32 cellular contexts compared by ENCODE assay signal in the genomic region with DNA sequence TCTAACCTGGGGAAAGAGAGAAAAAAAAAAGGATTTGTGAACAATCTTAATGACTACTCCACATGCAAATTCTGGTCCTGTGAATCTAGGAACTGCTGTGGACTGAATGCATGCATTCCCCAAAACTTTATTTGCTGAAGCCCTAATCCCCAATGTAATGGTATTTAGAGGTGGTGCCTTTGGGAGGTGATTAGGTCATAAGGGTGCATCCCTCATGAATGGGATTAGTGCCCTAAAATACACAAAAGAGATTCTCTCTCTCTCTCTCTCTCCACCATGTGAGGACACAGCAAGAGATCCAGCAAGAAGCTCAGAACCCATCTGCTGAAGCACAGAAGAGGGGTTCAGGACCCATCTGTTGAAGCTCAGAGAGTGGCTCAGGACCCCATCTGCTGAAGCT. TPM values are rescaled to one million over a fixed set of nuclear protein-coding genes. Genes with fewer than 3 reads are reported as not detected.
"Had no signal": no experiment of that assay in that cellular context is flagged by ENCODE, and none has a peak within 500 bp of the region (broad histone marks: within the 10 kb centered on the region; RNA-seq: fewer than 3 reads in every experiment).

No MANE protein-coding gene starts in this region.

- H3K27ac ChIP-seq: adrenal gland, breast epithelium, cardiac muscle cell, colonic mucosa, esophagus squamous epithelium, gastroesophageal sphincter, WERI-Rb-1 had no signal

- H3K4me3 ChIP-seq: adrenal gland, breast epithelium, cardiac muscle cell, colonic mucosa, esophagus squamous epithelium, gastroesophageal sphincter had no signal

- H3K36me3 ChIP-seq: adrenal gland, breast epithelium, cardiac muscle cell, colonic mucosa, esophagus squamous epithelium, gastroesophageal sphincter, WERI-Rb-1 had no signal

- H3K4me1 ChIP-seq: breast epithelium had no signal

- FAIRE-seq: endometrium had no signal

- H3K27me3 ChIP-seq: cardiac muscle cell, colonic mucosa had no signal

- ATAC-seq: activated CD4-positive, alpha-beta T cell treated with anti-CD3 and anti-CD28 coated beads for 36 hours; activated CD8-positive, alpha-beta memory T cell treated with anti-CD3 and anti-CD28 coated beads, Interleukin-2, amount 10 ng/mL, durations not matched to agents 7 days and 5 days; activated CD8-positive, alpha-beta T cell treated with anti-CD3 and anti-CD28 coated beads, Interleukin-2, amount 10 ng/mL, durations not matched to agents 7 days and 5 days; activated naive CD8-positive, alpha-beta T cell treated with anti-CD3 and anti-CD28 coated beads, Interleukin-2, amount 50 U/mL, for 24 hours; gastroesophageal sphincter; T-cell had no signal

- DNase-seq: activated CD4-positive, alpha-beta memory T cell treated with anti-CD3 and anti-CD28 coated beads for 36 hours; activated CD4-positive, alpha-beta T cell treated with anti-CD3 and anti-CD28 coated beads for 36 hours; activated CD4-positive, alpha-beta T cell treated with anti-CD3 and anti-CD28 coated beads, Interleukin-2, amount 10 ng/mL, durations not matched to agents 24 days and 14 days; activated CD4-positive, CD25-positive, alpha-beta regulatory T cell; activated CD4-positive, CD25-positive, alpha-beta regulatory T cell treated with anti-CD3 and anti-CD28 coated beads, Interleukin-2, amount 50 U/mL, for 72 hours; activated CD8-positive, alpha-beta memory T cell treated with anti-CD3 and anti-CD28 coated beads, Interleukin-2, amount 10 ng/mL, durations not matched to agents 7 days and 5 days; activated CD8-positive, alpha-beta memory T cell treated with anti-CD3 and anti-CD28 coated beads, Interleukin-2, amount 50 U/mL, for 4 hours; activated CD8-positive, alpha-beta T cell treated with anti-CD3 and anti-CD28 coated beads, Interleukin-2, amount 10 ng/mL, durations not matched to agents 7 days and 5 days; activated effector memory CD4-positive, alpha-beta T cell treated with anti-CD3 and anti-CD28 coated beads, Interleukin-2, amount 50 U/mL, for 16 hours; activated naive CD4-positive, alpha-beta T cell treated with anti-CD3 and anti-CD28 coated beads for 36 hours; activated naive CD8-positive, alpha-beta T cell treated with anti-CD3 and anti-CD28 coated beads for 36 hours; activated naive CD8-positive, alpha-beta T cell treated with anti-CD3 and anti-CD28 coated beads, Interleukin-2, amount 50 U/mL, for 24 hours; activated T-cell treated with anti-CD3 and anti-CD28 coated beads, Interleukin-2, amount 50 U/mL, for 1 hour; activated T-cell treated with anti-CD3 and anti-CD28 coated beads, Interleukin-2, amount 50 U/mL, for 48 hours; adrenal gland; amygdala; aorta; central memory CD4-positive, alpha-beta T cell; cerebellar nuclear complex; colonic mucosa; effector CD8-positive, alpha-beta T cell; esophagus squamous epithelium; foreskin melanocyte; T-cell; T1000; WERI-Rb-1 had no signal

- H3K9me3 ChIP-seq: adrenal gland, colonic mucosa had no signal

RNA-seq across cellular contexts. Expression of gene KIRREL1, which starts 26.2 kb away (rescaled TPM):
- total RNA-seq: activated CD4-positive, alpha-beta memory T cell treated with anti-CD3 and anti-CD28 coated beads for 36 hours; activated CD8-positive, alpha-beta memory T cell treated with anti-CD3 and anti-CD28 coated beads, Interleukin-2, amount 10 ng/mL, durations not matched to agents 7 days and 5 days; activated CD8-positive, alpha-beta T cell treated with anti-CD3 and anti-CD28 coated beads, Interleukin-2, amount 10 ng/mL, durations not matched to agents 7 days and 5 days; activated T-helper 1 cell treated with anti-CD3 and anti-CD28 coated beads, Interleukin-12 subunit alpha, Interleukin-12 subunit beta, Interleukin-2, Interleukin-4 antibody, amounts not matched to agents 30 ng/mL and 10 ng/mL and 1 ng/mL, durations not matched to agents 14 hours and 24 hours and 36 hours; activated T-helper 2 cell treated with anti-CD3 and anti-CD28 coated beads, Interferon-gamma antibody, Interleukin-2, Interleukin-4, amounts not matched to agents 10 μg/mL and 5 μg/mL and 100 μg/mL, durations not matched to agents 14 hours and 24 hours and 36 hours had no signal
